9 cellular contexts compared by ENCODE assay signal in genomic region chr11:57761301-57762234, GRCh38. TPM values are rescaled to one million over a fixed set of nuclear protein-coding genes. Genes with fewer than 3 reads are reported as not detected.
DNase-seq lines count a peak whose midpoint lies in the region; ATAC-seq, FAIRE-seq and TF ChIP-seq lines count a peak whose summit lies in the region.
"Had no signal": no experiment of that assay in that cellular context is flagged by ENCODE, and none has a peak within 500 bp of the region (broad histone marks: within the 10 kb centered on the region; RNA-seq: fewer than 3 reads in every experiment).

TSS of gene CTNND1 (plus strand) at chr11:57761802. CDS start at chr11:57791479, 29,677 bp downstream.

- no peaks in the 10 kb centered on the region for H3K27me3 Mint-ChIP-seq in nephron progenitor cell (ENCODE audit: low read depth, poor library complexity)

- H3K36me3 Mint-ChIP-seq in activated naive CD4-positive, alpha-beta T cell treated with anti-CD3 and anti-CD28 coated beads, Interleukin-2, amount 50 U/mL, for 72 hours = peaks cover 4 to 6% of the 10 kb centered on the region in 2 donors
- peaks cover 13% of the 10 kb centered on the region for H3K36me3 Mint-ChIP-seq in nephron progenitor cell (ENCODE audit: low read depth)

- H3K4me1 Mint-ChIP-seq in nephron progenitor cell = peaks cover 32% of the 10 kb centered on the region

- peak; percentile 84 for TF ChIP-seq POLR2A in GM12891 (IDR thresholded peaks at IDR 0.05; ENCODE audit: low read depth, low read length)

- peak within 1 kb of the TSS; percentile 4 to 5 for H3K27ac Mint-ChIP-seq in activated naive CD4-positive, alpha-beta T cell treated with anti-CD3 and anti-CD28 coated beads, Interleukin-2, amount 50 U/mL, for 72 hours
- peak within 1 kb of the TSS; percentile 99 for H3K27ac Mint-ChIP-seq in nephron progenitor cell

- H3K9me3 Mint-ChIP-seq in activated naive CD4-positive, alpha-beta T cell treated with anti-CD3 and anti-CD28 coated beads, Interleukin-2, amount 50 U/mL, for 72 hours = no peaks in the 10 kb centered on the region
- peaks cover 6% of the 10 kb centered on the region for H3K9me3 Mint-ChIP-seq in nephron progenitor cell

- TF ChIP-seq CTCF in 22Rv1 (IDR thresholded peaks at IDR 0.05) (no peak), nephron progenitor cell (IDR thresholded peaks at IDR 0.05) (no peak)

- ATAC-seq in HG02678 (IDR thresholded peaks at IDR 0.05; ENCODE audit: unreplicated experiment) = peak; percentile 94
- peak in 1 of 2 donors; percentile 37 for ATAC-seq in activated naive CD4-positive, alpha-beta T cell treated with anti-CD3 and anti-CD28 coated beads, Interleukin-2, amount 50 U/mL, for 72 hours

- H3K27ac ChIP-seq in 22Rv1 = peak within 1 kb of the TSS; percentile 92
- H3K27ac ChIP-seq: HL-60 had no signal

- H3K4me3 Mint-ChIP-seq in nephron progenitor cell = peak within 1 kb of the TSS; percentile 100

- DNase-seq in GM12891 (ENCODE audit: insufficient read length, low spot score) (peak; percentile 49), NCI-H2081 (lab: John Stamatoyannopoulos, UW) (peak; percentile 93 to 96), germinal center (ENCODE audit: low spot score) (peak; percentile 46), nephron progenitor cell (peak; percentile 66)
- DNase-seq in activated naive CD4-positive, alpha-beta T cell treated with anti-CD3 and anti-CD28 coated beads, Interleukin-2, amount 50 U/mL, for 72 hours (ENCODE audit: low spot score in 2 of 2) = no peak
- DNase-seq in stimulated activated CD4-positive, alpha-beta T cell treated with anti-CD3 and anti-CD28 coated beads, Interleukin-2, amount 100 ng/mL, for 24 hours = no peak

- FAIRE-seq in GM12891 (lab: Jason Lieb, UNC) = peak; percentile 60

TF ChIP-seq in GM12891, 5 proteins besides CTCF, POLR2A, EP300 and RAD21:
- TF ChIP-seq POLR2AphosphoS5 (IDR thresholded peaks at IDR 0.05; ENCODE audit: low read depth, low read length) = peak; percentile 76
- TF ChIP-seq PAX5 (IDR thresholded peaks at IDR 0.05; ENCODE audit: insufficient read depth, low read length, severe bottlenecking) = no peak
- TF ChIP-seq POU2F2 (IDR thresholded peaks at IDR 0.05; ENCODE audit: low read depth, low read length) = peak; percentile 39; the same call in 1 of the 2 replicates
- TF ChIP-seq SPI1 (IDR thresholded peaks at IDR 0.05; ENCODE audit: low read depth, low read length) = no peak
- peak; percentile 82; the same call in 1 of the 2 replicates for TF ChIP-seq TAF1 (IDR thresholded peaks at IDR 0.05; ENCODE audit: low read depth, low read length)

RNA-seq across cellular contexts. Expression of gene CTNND1, which starts in this region (rescaled TPM):
- 17.9 TPM for polyA plus RNA-seq in GM12891 (2012; ENCODE audit: low read depth, missing spikeins)
- 10 to 100 TPM; 10.4 to 19.7 TPM for total RNA-seq in activated naive CD4-positive, alpha-beta T cell treated with anti-CD3 and anti-CD28 coated beads, Interleukin-2, amount 50 U/mL, for 72 hours

Comparison
In these comparisons a context has a peak if more than half of its experiments do, and no peak if none do; other contexts are left out.
1. DNase-seq: peak in GM12891 (single experiment), NCI-H2081 (2 of 2), germinal center (single experiment) and nephron progenitor cell (single experiment); none in activated naive CD4-positive, alpha-beta T cell treated with anti-CD3 and anti-CD28 coated beads, Interleukin-2, amount 50 U/mL, for 72 hours (0 of 2) and stimulated activated CD4-positive, alpha-beta T cell treated with anti-CD3 and anti-CD28 coated beads, Interleukin-2, amount 100 ng/mL, for 24 hours (0 of 2).